12 cellular contexts compared by ENCODE assay signal in genomic region chr15:101445562-101446526, GRCh38. TPM values are rescaled to one million over a fixed set of nuclear protein-coding genes. Genes with fewer than 3 reads are reported as not detected.
DNase-seq lines count a peak whose midpoint lies in the region; ATAC-seq and TF ChIP-seq lines count a peak whose summit lies in the region.
"Had no signal": no experiment of that assay in that cellular context is flagged by ENCODE, and none has a peak within 500 bp of the region (broad histone marks: within the 10 kb centered on the region; RNA-seq: fewer than 3 reads in every experiment).

No MANE protein-coding gene starts in this region.

- no peak for TF ChIP-seq CTCF in HEK293 (tag by site-specific recombination; IDR thresholded peaks at IDR 0.05)
- no peak for TF ChIP-seq CTCF in foreskin fibroblast (IDR thresholded peaks at IDR 0.05; ENCODE audit: low read depth, low read length)

- peak; percentile 66 for DNase-seq in RPMI7951 (ENCODE audit: low read depth)
- DNase-seq in foreskin fibroblast: peak; percentile 51 to 61
- peak; percentile 75 for DNase-seq in pulmonary artery endothelial cell (ENCODE audit: low read depth, low spot score)
- no peak for DNase-seq in UCSD-AML1 (lab: John Stamatoyannopoulos, UW; ENCODE audit: unreplicated experiment)
- DNase-seq: activated CD4-positive, alpha-beta T cell treated with anti-CD3 and anti-CD28 coated beads, Interleukin-2, amount 50 U/mL, for 1 hour; effector CD8-positive, alpha-beta T cell; NCI-H1694 treated with DMSO at 0.1 percent for 48 hours; stimulated activated naive CD4-positive, alpha-beta T cell treated with Interleukin-2 at 50 U/mL for 16 hours had no signal

- H3K4me1 ChIP-seq in HEK293 (ENCODE audit: control insufficient read depth, insufficient read depth, low read length): no peaks in the 10 kb centered on the region

- POLR2A ChIA-PET in HEK293 (lab: Yijun Ruan, JAX): interaction anchor here (0.8 kb wide), 1 partner anchor 11 kb away, joined by 3 read pairs; no protein-coding TSS in a partner anchor

- H3K4me3 ChIP-seq in HEK293 (ENCODE audit: low read depth, low read length) (no peak overlapping the region), foreskin fibroblast (ENCODE audit: low read depth in 1 of 2, low read length in 2 of 2) (no peak overlapping the region)

- no peaks in the 10 kb centered on the region for H3K9me3 ChIP-seq in HEK293 (ENCODE audit: control insufficient read depth, insufficient read depth, low read depth, low read length)

- no peak overlapping the region for H3K27ac ChIP-seq in HEK293 (ENCODE audit: extremely low read depth, low read depth, low read length)

- ATAC-seq in GM21360 (IDR thresholded peaks at IDR 0.05; ENCODE audit: unreplicated experiment) (no peak), HG03175 (IDR thresholded peaks at IDR 0.05; ENCODE audit: unreplicated experiment) (no peak), HG03378 (IDR thresholded peaks at IDR 0.05; ENCODE audit: unreplicated experiment) (no peak)

- CTCF ChIA-PET in HEK293 (lab: Yijun Ruan, JAX): no interaction called here

- H3K36me3 ChIP-seq in HEK293 (ENCODE audit: control insufficient read depth in 2 of 2, insufficient read depth in 1 of 2, low read length in 2 of 2): peaks cover 4 to 28% of the 10 kb centered on the region in 2 experiments; a peak in 2 of 3 replicates

TF ChIP-seq in HEK293, 187 proteins besides CTCF, POLR2A, EP300 and RAD21 (continues in another document):
- TF ChIP-seq PRDM10 (tag by site-specific recombination; IDR thresholded peaks at IDR 0.05): no peak
- no peak for TF ChIP-seq ZFP41 (tag by site-specific recombination; IDR thresholded peaks at IDR 0.05; ENCODE audit: borderline replicate concordance)
- TF ChIP-seq ZNF664 (tag by site-specific recombination; IDR thresholded peaks at IDR 0.05): peak; percentile 47; the same call in 1 of the 2 replicates
- TF ChIP-seq IKZF3 (tag by site-specific recombination; IDR thresholded peaks at IDR 0.05): no peak
- TF ChIP-seq ZNF266 (tag by site-specific recombination; IDR thresholded peaks at IDR 0.05; ENCODE audit: low read depth): no peak
- no peak for TF ChIP-seq ZIC2 (tag by site-specific recombination; IDR thresholded peaks at IDR 0.05)
- peak; percentile 44; the same call in 1 of the 2 replicates for TF ChIP-seq SP7 (tag by site-specific recombination; IDR thresholded peaks at IDR 0.05)
- TF ChIP-seq ZNF629 (tag by site-specific recombination; IDR thresholded peaks at IDR 0.05): peak; percentile 76
- TF ChIP-seq ZNF510 (tag by site-specific recombination; IDR thresholded peaks at IDR 0.05; ENCODE audit: insufficient replicate concordance): no peak
- no peak for TF ChIP-seq ZNF530 (tag by site-specific recombination; IDR thresholded peaks at IDR 0.05; ENCODE audit: low read depth)
- 0 out of 2 replicates have a peak, but pooled peaks have one; percentile 46 for TF ChIP-seq ZFP69B (tag by site-specific recombination; IDR thresholded peaks at IDR 0.05)
- TF ChIP-seq ZNF184 (tag by site-specific recombination; IDR thresholded peaks at IDR 0.05): peak; percentile 30; the same call in 1 of the 2 replicates
- peak; percentile 67; the same call in 1 of the 2 replicates for TF ChIP-seq TSHZ1 (tag by site-specific recombination; IDR thresholded peaks at IDR 0.05; ENCODE audit: borderline replicate concordance)
- TF ChIP-seq ZNF514 (tag by site-specific recombination; IDR thresholded peaks at IDR 0.05): no peak
- no peak for TF ChIP-seq ZNF596 (tag by site-specific recombination; IDR thresholded peaks at IDR 0.05)
- TF ChIP-seq ZNF112 (tag by site-specific recombination; IDR thresholded peaks at IDR 0.05): no peak
- TF ChIP-seq ZFP37 (tag by site-specific recombination; IDR thresholded peaks at IDR 0.05): no peak
- no peak for TF ChIP-seq ZNF48 (tag by site-specific recombination; IDR thresholded peaks at IDR 0.05)
- TF ChIP-seq ZNF148 (tag by site-specific recombination; IDR thresholded peaks at IDR 0.05; ENCODE audit: borderline replicate concordance): no peak
- TF ChIP-seq ZNF830 (tag by site-specific recombination; IDR thresholded peaks at IDR 0.05; ENCODE audit: low read depth): no peak
- no peak for TF ChIP-seq ZNF624 (tag by site-specific recombination; IDR thresholded peaks at IDR 0.05)
- TF ChIP-seq ZBTB1 (tag by site-specific recombination; IDR thresholded peaks at IDR 0.05): no peak
- TF ChIP-seq ZNF169 (tag by site-specific recombination; IDR thresholded peaks at IDR 0.05): no peak
- no peak for TF ChIP-seq ZNF2 (tag by site-specific recombination; IDR thresholded peaks at IDR 0.05)
- peak; percentile 52; the same call in 1 of the 2 replicates for TF ChIP-seq ZEB2 (tag by site-specific recombination; IDR thresholded peaks at IDR 0.05)
- peak; percentile 59 for TF ChIP-seq OSR2 (tag by site-specific recombination; IDR thresholded peaks at IDR 0.05)
- TF ChIP-seq TRIM28 (IDR thresholded peaks at IDR 0.05; ENCODE audit: borderline replicate concordance, low read length): no peak
- no peak; the same call in 1 of the 2 replicates for TF ChIP-seq ZNF10 (tag by site-specific recombination; IDR thresholded peaks at IDR 0.05)
- TF ChIP-seq ZBTB20 (tag by site-specific recombination; IDR thresholded peaks at IDR 0.05): no peak

RNA-seq across cellular contexts. Expression of gene PCSK6, which starts 43.7 kb away (rescaled TPM):
- total RNA-seq in RPMI7951 (2014; rRNA removed; shearing (Covaris generic)): 0.48 and 0.68 TPM in 2 replicates
- 0.04 and 0.26 TPM in 2 replicates for total RNA-seq in pulmonary artery endothelial cell
